ENCODE assay signal across 9 cellular contexts in genomic region chr17:74671031-74671771, GRCh38. TPM values are rescaled to one million over a fixed set of nuclear protein-coding genes. Genes with fewer than 3 reads are reported as not detected.
A peak's percentile ranks its signal among the peaks of the same experiment; 100 is the strongest.
DNase-seq lines count a peak whose midpoint lies in the region; ATAC-seq and TF ChIP-seq lines count a peak whose summit lies in the region.
"Had no signal": no experiment of that assay in that cellular context is flagged by ENCODE, and none has a peak within 500 bp of the region (broad histone marks: within the 10 kb centered on the region; RNA-seq: fewer than 3 reads in every experiment).

No MANE protein-coding gene starts in this region.

- no peaks in the 10 kb centered on the region for H3K36me3 Mint-ChIP-seq in GM23338 (ENCODE audit: low read depth)

- TF ChIP-seq CTCF in GM23338 (conservative IDR thresholded peaks at IDR 0.05; ENCODE audit: low read depth in 2 of 2) (no peak), astrocyte of the spinal cord (IDR thresholded peaks at IDR 0.05; ENCODE audit: low read depth, low read length) (no peak)

- DNase-seq in GM23338 (ENCODE audit: low spot score) (peak; percentile 98), T1000 (lab: John Stamatoyannopoulos, UW) (peak; percentile 17), astrocyte of the spinal cord (ENCODE audit: low read depth, low spot score) (peak; percentile 67), iPS DF 4.7 (ENCODE audit: extremely low read depth, low spot score) (peak; percentile 81), smooth muscle cell of the brain vasculature (ENCODE audit: low read depth, low spot score) (peak; percentile 20), NCI-H1092 treated with DMSO at 0.1 percent for 48 hours (lab: John Stamatoyannopoulos, UW) (no peak), NCI-H1417 treated with DMSO at 0.1 percent for 48 hours (lab: John Stamatoyannopoulos, UW) (no peak), NCI-H1105 (lab: John Stamatoyannopoulos, UW) (no peak)

- peaks cover 7% of the 10 kb centered on the region for H3K4me1 Mint-ChIP-seq in GM23338

- H3K79me2 ChIP-seq in GM23338 (replicated peaks; ENCODE audit: insufficient read depth): no peaks in the 10 kb centered on the region

- H3K27ac Mint-ChIP-seq in GM23338: no peak overlapping the region

- no peaks in the 10 kb centered on the region for H3F3A ChIP-seq in GM23338 (replicated peaks; ENCODE audit: low read depth)

- peaks cover 70% of the 10 kb centered on the region for H3K27me3 ChIP-seq in GM23338 (ENCODE audit: insufficient read depth)

- H3K36me3 ChIP-seq in GM23338 (ENCODE audit: insufficient read depth): no peaks in the 10 kb centered on the region

- peak overlapping the region; percentile 46; the same call in 1 of the 2 replicates for H3K4me3 ChIP-seq in GM23338
- H3K4me3 ChIP-seq in astrocyte of the spinal cord (ENCODE audit: low read depth, low read length): no peak overlapping the region

- in situ Hi-C loops in astrocyte of the spinal cord (cut with HindIII; ENCODE audit: low sequenced_read_pairs): no loop called here

- H3K4me2 ChIP-seq in GM23338: peak overlapping the region; percentile 81

- peaks cover 37% of the 10 kb centered on the region for H3K27me3 Mint-ChIP-seq in GM23338 (ENCODE audit: insufficient read depth, low read depth, poor library complexity)

- H3K4me3 Mint-ChIP-seq in GM23338: peak overlapping the region; percentile 48

- no peaks in the 10 kb centered on the region for H3K9me2 ChIP-seq in GM23338 (ENCODE audit: insufficient read depth)

- peaks cover 5% of the 10 kb centered on the region for H4K20me1 ChIP-seq in GM23338 (replicated peaks; ENCODE audit: insufficient read depth)

- no peak overlapping the region for H2AFZ ChIP-seq in GM23338

- H3K9me3 Mint-ChIP-seq in GM23338: no peaks in the 10 kb centered on the region

- H3K27ac ChIP-seq in GM23338 (ENCODE audit: low read depth): no peak overlapping the region

- H3K4me1 ChIP-seq in GM23338 (ENCODE audit: insufficient read depth): peaks cover 2% of the 10 kb centered on the region

- ATAC-seq in GM23338: peak; percentile 99

TF ChIP-seq in GM23338, 12 proteins besides CTCF, POLR2A, EP300 and RAD21:
- TF ChIP-seq NANOG (IDR thresholded peaks at IDR 0.05; ENCODE audit: borderline replicate concordance) (no peak), JUNB (IDR thresholded peaks at IDR 0.05; ENCODE audit: unreplicated experiment) (no peak), CREB1 (CRISPR knock-in tag; IDR thresholded peaks at IDR 0.05; ENCODE audit: low read depth) (peak; percentile 61; the same call in 1 of the 2 replicates), ZNF462 (CRISPR knock-in tag; IDR thresholded peaks at IDR 0.05) (0 out of 2 replicates have a peak, but pooled peaks have one; percentile 48), ETS1 (IDR thresholded peaks at IDR 0.05) (peak; percentile 70), ZNF114 (CRISPR knock-in tag; IDR thresholded peaks at IDR 0.05) (peak; percentile 97), ZNF331 (CRISPR knock-in tag; IDR thresholded peaks at IDR 0.05; ENCODE audit: low read depth) (peak; percentile 55), STAT1 (IDR thresholded peaks at IDR 0.05; ENCODE audit: unreplicated experiment) (no peak), POLR2AphosphoS5 (IDR thresholded peaks at IDR 0.05; ENCODE audit: low read depth) (no peak), EZH2 (IDR thresholded peaks at IDR 0.05; ENCODE audit: low read depth, unreplicated experiment) (no peak), EZH2phosphoT487 (IDR thresholded peaks at IDR 0.05; ENCODE audit: unreplicated experiment) (no peak)
- TF ChIP-seq, protein P1, sequence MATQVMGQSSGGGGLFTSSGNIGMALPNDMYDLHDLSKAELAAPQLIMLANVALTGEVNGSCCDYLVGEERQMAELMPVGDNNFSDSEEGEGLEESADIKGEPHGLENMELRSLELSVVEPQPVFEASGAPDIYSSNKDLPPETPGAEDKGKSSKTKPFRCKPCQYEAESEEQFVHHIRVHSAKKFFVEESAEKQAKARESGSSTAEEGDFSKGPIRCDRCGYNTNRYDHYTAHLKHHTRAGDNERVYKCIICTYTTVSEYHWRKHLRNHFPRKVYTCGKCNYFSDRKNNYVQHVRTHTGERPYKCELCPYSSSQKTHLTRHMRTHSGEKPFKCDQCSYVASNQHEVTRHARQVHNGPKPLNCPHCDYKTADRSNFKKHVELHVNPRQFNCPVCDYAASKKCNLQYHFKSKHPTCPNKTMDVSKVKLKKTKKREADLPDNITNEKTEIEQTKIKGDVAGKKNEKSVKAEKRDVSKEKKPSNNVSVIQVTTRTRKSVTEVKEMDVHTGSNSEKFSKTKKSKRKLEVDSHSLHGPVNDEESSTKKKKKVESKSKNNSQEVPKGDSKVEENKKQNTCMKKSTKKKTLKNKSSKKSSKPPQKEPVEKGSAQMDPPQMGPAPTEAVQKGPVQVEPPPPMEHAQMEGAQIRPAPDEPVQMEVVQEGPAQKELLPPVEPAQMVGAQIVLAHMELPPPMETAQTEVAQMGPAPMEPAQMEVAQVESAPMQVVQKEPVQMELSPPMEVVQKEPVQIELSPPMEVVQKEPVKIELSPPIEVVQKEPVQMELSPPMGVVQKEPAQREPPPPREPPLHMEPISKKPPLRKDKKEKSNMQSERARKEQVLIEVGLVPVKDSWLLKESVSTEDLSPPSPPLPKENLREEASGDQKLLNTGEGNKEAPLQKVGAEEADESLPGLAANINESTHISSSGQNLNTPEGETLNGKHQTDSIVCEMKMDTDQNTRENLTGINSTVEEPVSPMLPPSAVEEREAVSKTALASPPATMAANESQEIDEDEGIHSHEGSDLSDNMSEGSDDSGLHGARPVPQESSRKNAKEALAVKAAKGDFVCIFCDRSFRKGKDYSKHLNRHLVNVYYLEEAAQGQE (IDR thresholded peaks at IDR 0.05; ENCODE audit: unreplicated experiment): peak; percentile 98
TF ChIP-seq in GM23338: peak in this region for 6.

RNA-seq across cellular contexts. Expression of gene CD300LF, which starts 41.5 kb away (rescaled TPM):
- not detected in 2 replicates for total RNA-seq in GM23338 (2014; rRNA removed; shearing (Covaris generic))
- not detected in 2 replicates for polyA plus RNA-seq in GM23338 (2016; fragmentation: Nextera tagmentation; extraction: Ambion mirVana)
- total RNA-seq: M059J had no signal

RNA-seq across cellular contexts. Expression of gene CD300E, which starts 47.7 kb away (rescaled TPM):
- not detected in 2 replicates for total RNA-seq in GM23338 (2014; rRNA removed; shearing (Covaris generic))
- polyA plus RNA-seq in GM23338 (2016; fragmentation: Nextera tagmentation; extraction: Ambion mirVana): not detected in 2 replicates
- total RNA-seq: M059J had no signal

Comparison
In these comparisons a context has a peak if more than half of its experiments do, and no peak if none do; other contexts are left out.
1. DNase-seq: peak in GM23338 (single experiment), T1000 (single experiment), astrocyte of the spinal cord (single experiment), iPS DF 4.7 (single experiment) and smooth muscle cell of the brain vasculature (single experiment); none in NCI-H1092 treated with DMSO at 0.1 percent for 48 hours (single experiment), NCI-H1417 treated with DMSO at 0.1 percent for 48 hours (single experiment) and NCI-H1105 (single experiment).